7 cellular contexts compared by ENCODE assay signal in genomic region chr6:138590796-138591709, GRCh38.
DNase-seq lines count a peak whose midpoint lies in the region; ATAC-seq and TF ChIP-seq lines count a peak whose summit lies in the region.

No MANE protein-coding gene starts in this region.

- no peaks in the 10 kb centered on the region for H3K9me3 ChIP-seq in osteoblast (ENCODE audit: low read depth, low read length)

- peak; percentile 93 for TF ChIP-seq CTCF in osteoblast (IDR thresholded peaks at IDR 0.05; ENCODE audit: extremely low read depth, low read depth, low read length)

- H3K27me3 ChIP-seq in osteoblast (ENCODE audit: insufficient read depth, low read length) = no peaks in the 10 kb centered on the region

- DNase-seq in ELR (ENCODE audit: low read depth) = peak; percentile 88
- DNase-seq in HK-2 (ENCODE audit: unreplicated experiment) = peak; percentile 52
- DNase-seq in NCI-H748 treated with DMSO at 0.1 percent for 48 hours (lab: John Stamatoyannopoulos, UW) = peak; percentile 76
- DNase-seq in activated T-cell treated with anti-CD3 and anti-CD28 coated beads, Interleukin-2, amount 50 U/mL, for 1 hour = peak; percentile 23
- DNase-seq in foreskin melanocyte = peak; percentile 64
- peak; percentile 74 for DNase-seq in osteoblast (ENCODE audit: insufficient read length, low spot score, missing footprints)

- no peak overlapping the region for H3K4me3 ChIP-seq in osteoblast (ENCODE audit: insufficient read depth, low read length)

- H4K20me1 ChIP-seq in osteoblast (ENCODE audit: insufficient read depth, low read length) = no peaks in the 10 kb centered on the region

- H3K79me2 ChIP-seq in osteoblast (ENCODE audit: insufficient read depth, low read length) = peaks cover 10% of the 10 kb centered on the region

- no peak for ATAC-seq in HG02678 (IDR thresholded peaks at IDR 0.05; ENCODE audit: unreplicated experiment)

- H3K36me3 ChIP-seq in osteoblast (ENCODE audit: insufficient read depth, low read length) = no peaks in the 10 kb centered on the region

- no peak overlapping the region for H2AFZ ChIP-seq in osteoblast (ENCODE audit: low read length)

- H3K4me2 ChIP-seq in osteoblast (ENCODE audit: insufficient read depth, low read length) = no peak overlapping the region

- H3K27ac ChIP-seq in osteoblast (ENCODE audit: low read depth, low read length) = no peak overlapping the region

- H3K4me1 ChIP-seq in osteoblast (ENCODE audit: insufficient read depth, low read length) = peaks cover 29% of the 10 kb centered on the region

Comparison
In these comparisons a context has a peak if more than half of its experiments do, and no peak if none do; other contexts are left out.
1. DNase-seq: peak in every context shown above with its lines; median percentile 88 in ELR; 76 in NCI-H748 treated with DMSO at 0.1 percent for 48 hours; 74 in osteoblast; 64 in foreskin melanocyte; 52 in HK-2; 23 in activated T-cell treated with anti-CD3 and anti-CD28 coated beads, Interleukin-2, amount 50 U/mL, for 1 hour.